Comparison of ENCODE assay signal across 18 cellular contexts in the genomic region with DNA sequence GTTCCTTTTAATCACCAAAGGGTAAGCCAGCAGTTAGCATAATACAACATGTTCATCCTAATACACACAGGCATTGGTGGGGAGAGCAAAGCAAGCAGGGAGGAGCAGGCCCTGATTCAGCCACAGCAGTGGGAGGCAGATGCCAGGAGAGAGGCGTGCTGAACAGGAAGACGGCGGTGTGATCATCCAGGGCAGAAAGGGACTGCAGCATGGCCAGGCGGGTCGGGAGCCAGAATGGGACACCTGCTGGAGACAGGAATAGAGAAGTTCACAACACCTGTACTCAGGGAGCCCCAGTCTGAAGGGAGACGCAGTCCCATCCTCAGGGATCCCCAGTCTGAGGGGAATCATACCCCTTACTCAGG.
A peak's percentile ranks its signal among the peaks of the same experiment; 100 is the strongest.
DNase-seq lines count a peak whose midpoint lies in the region; TF ChIP-seq lines count a peak whose summit lies in the region.
"Had no signal": no experiment of that assay in that cellular context is flagged by ENCODE, and none has a peak within 500 bp of the region (broad histone marks: within the 10 kb centered on the region; RNA-seq: fewer than 3 reads in every experiment).

No MANE protein-coding gene starts in this region.

- no peak overlapping the region for H3K56ac ChIP-seq in H9 (ENCODE audit: insufficient read length, low read depth, low read length)

- H3K23me2 ChIP-seq in H9 (ENCODE audit: insufficient read length, low read depth, low read length, poor library complexity, severe bottlenecking): no peaks in the 10 kb centered on the region

- H3K4me2 ChIP-seq in H9 (ENCODE audit: insufficient read depth, insufficient read length, low read length) (no peak overlapping the region), neuronal stem cell (ENCODE audit: insufficient read depth, low read length, poor library complexity, severe bottlenecking) (no peak overlapping the region)
- H3K4me2 ChIP-seq: SK-N-SH had no signal

- no peaks in the 10 kb centered on the region for H4K20me1 ChIP-seq in H9 (ENCODE audit: control insufficient read depth, insufficient read depth, insufficient read length)

- no peaks in the 10 kb centered on the region for H3K27me3 ChIP-seq in H9 (ENCODE audit: insufficient read depth, low read length)
- no peaks in the 10 kb centered on the region for H3K27me3 ChIP-seq in esophagus (ENCODE audit: control insufficient read depth in 1 of 2, insufficient read depth in 2 of 2, low read length in 2 of 2)
- H3K27me3 ChIP-seq in neuronal stem cell (ENCODE audit: control insufficient read depth in 3 of 3, insufficient read depth in 3 of 3, low read depth in 1 of 3, low read length in 3 of 3): no peaks in the 10 kb centered on the region
- H3K27me3 ChIP-seq in uterus: no peaks in the 10 kb centered on the region

- H3K4me3 ChIP-seq in esophagus (ENCODE audit: low read depth in 1 of 2, low read length in 2 of 2): no peak overlapping the region
- no peak overlapping the region for H3K4me3 ChIP-seq in neuronal stem cell (ENCODE audit: low read length in 2 of 2)
- H3K4me3 ChIP-seq in uterus: no peak overlapping the region
- H3K4me3 ChIP-seq: GM23248 had no signal

- H2BK15ac ChIP-seq in H9 (ENCODE audit: low read depth, low read length): no peak overlapping the region
- no peak overlapping the region for H2BK15ac ChIP-seq in neuronal stem cell (ENCODE audit: low read length)

- H3K18ac ChIP-seq in H9 (ENCODE audit: insufficient read length, low read depth, low read length) (no peak overlapping the region), neuronal stem cell (ENCODE audit: low read length) (peak overlapping the region; percentile 11)

- H2AK5ac ChIP-seq in H9 (ENCODE audit: insufficient read length, low read length): no peak overlapping the region
- no peak overlapping the region for H2AK5ac ChIP-seq in neuronal stem cell (ENCODE audit: low read depth, low read length)

- H3K4me3 Mint-ChIP-seq in H9: no peak overlapping the region
- no peak overlapping the region for H3K4me3 Mint-ChIP-seq in T-helper 2 cell treated with Interferon-gamma antibody and Interleukin-4, amounts not matched to agents 5 μg/mL and 100 μg/mL, for 36 hours
- H3K4me3 Mint-ChIP-seq: CD8-positive, alpha-beta memory T cell had no signal

- peak overlapping the region in 2 of 3 experiments; percentile 3 to 29; a peak in 2 of 7 replicates for H3K27ac Mint-ChIP-seq in H9
- no peak overlapping the region for H3K27ac Mint-ChIP-seq in T-helper 2 cell treated with Interferon-gamma antibody and Interleukin-4, amounts not matched to agents 5 μg/mL and 100 μg/mL, for 36 hours
- H3K27ac Mint-ChIP-seq: CD8-positive, alpha-beta memory T cell had no signal

- H2AFZ ChIP-seq in H9 (ENCODE audit: low read length) (no peak overlapping the region), neuronal stem cell (ENCODE audit: low read length) (no peak overlapping the region)
- H2AFZ ChIP-seq: GM23248 had no signal

- no peak overlapping the region for H2BK120ac ChIP-seq in H9 (ENCODE audit: low read depth, low read length, poor library complexity, severe bottlenecking)
- no peak overlapping the region for H2BK120ac ChIP-seq in neuronal stem cell (ENCODE audit: low read depth, low read length)

- WGBS in H9 (ENCODE audit: extremely low coverage, insufficient read length, low lambda C conversion rate): no CpG with 5 or more reads among the region's 6 CpGs
- WGBS in esophagus, 2 donors: 54 to 68% methylated on average over 6 of the region's 6 CpGs
- WGBS in neuronal stem cell (ENCODE audit: extremely low coverage in 2 of 2, insufficient read length in 2 of 2, insufficient replicate concordance in 1 of 2), 2 donors: no CpG with 5 or more reads among the region's 6 CpGs

- no peak overlapping the region for H4K5ac ChIP-seq in H9 (ENCODE audit: insufficient read length, low read depth, low read length)

- H3K4ac ChIP-seq in H9 (ENCODE audit: low read depth, low read length) (no peak overlapping the region), neuronal stem cell (ENCODE audit: low read length) (no peak overlapping the region)

- no peak overlapping the region for H4K91ac ChIP-seq in H9 (ENCODE audit: insufficient read length, low read depth, low read length)
- no peak overlapping the region for H4K91ac ChIP-seq in neuronal stem cell (ENCODE audit: low read depth, low read length, poor library complexity)

- no peaks in the 10 kb centered on the region; the same call in 1 of the 2 replicates for H3K79me2 ChIP-seq in H9 (ENCODE audit: insufficient read depth, low read length)

- peaks cover 0 to 2% of the 10 kb centered on the region in 2 experiments; a peak in 1 of 5 replicates for H3K9me3 Mint-ChIP-seq in H9
- H3K9me3 Mint-ChIP-seq in T-helper 2 cell treated with Interferon-gamma antibody and Interleukin-4, amounts not matched to agents 5 μg/mL and 100 μg/mL, for 36 hours: no peaks in the 10 kb centered on the region

- no peak for TF ChIP-seq CTCF in H9 (conservative IDR thresholded peaks at IDR 0.05)
- no peak for TF ChIP-seq CTCF in uterus (IDR thresholded peaks at IDR 0.05)

- H3K9ac ChIP-seq in H9 (ENCODE audit: extremely low read depth, insufficient read length, low read length): no peak overlapping the region
- H3K9ac ChIP-seq in neuronal stem cell (ENCODE audit: low read depth, low read length, poor library complexity): no peak overlapping the region
- H3K9ac ChIP-seq: GM23248, SK-N-SH had no signal

- H3K14ac ChIP-seq in H9 (ENCODE audit: insufficient read depth, low read length) (no peak overlapping the region), neuronal stem cell (ENCODE audit: low read length) (no peak overlapping the region)

- H3K4me1 ChIP-seq in H9 (ENCODE audit: insufficient read depth, low read length): peaks cover 9% of the 10 kb centered on the region; the same call in 1 of the 2 replicates
- peaks cover 2 to 14% of the 10 kb centered on the region in 2 donors for H3K4me1 ChIP-seq in esophagus (ENCODE audit: control insufficient read depth in 2 of 2, insufficient read depth in 2 of 2, low read length in 1 of 2)
- no peaks in the 10 kb centered on the region for H3K4me1 ChIP-seq in neuronal stem cell (ENCODE audit: control insufficient read depth in 2 of 2, insufficient read depth in 1 of 2, low read depth in 1 of 2, low read length in 2 of 2)
- no peaks in the 10 kb centered on the region for H3K4me1 ChIP-seq in uterus

- H2BK5ac ChIP-seq in H9 (ENCODE audit: insufficient read length, low read length) (no peak overlapping the region), neuronal stem cell (ENCODE audit: low read length) (no peak overlapping the region)

- H3K4me1 Mint-ChIP-seq in H9: peaks cover 24 to 46% of the 10 kb centered on the region in 2 experiments
- H3K4me1 Mint-ChIP-seq in T-helper 2 cell treated with Interferon-gamma antibody and Interleukin-4, amounts not matched to agents 5 μg/mL and 100 μg/mL, for 36 hours (ENCODE audit: low read depth): no peaks in the 10 kb centered on the region
- H3K4me1 Mint-ChIP-seq: CD8-positive, alpha-beta memory T cell had no signal

- DNase-seq in H9: peak; percentile 49
- DNase-seq in NCI-H69 (lab: John Stamatoyannopoulos, UW): peak; percentile 59
- no peak for DNase-seq in neuronal stem cell (ENCODE audit: low spot score)
- DNase-seq in uterus: no peak
- no peak for DNase-seq in T-helper 2 cell treated with Interferon-gamma antibody and Interleukin-4, amounts not matched to agents 5 μg/mL and 100 μg/mL, for 36 hours (ENCODE audit: low spot score)
- DNase-seq in D341Med (ENCODE audit: low spot score): no peak
- DNase-seq: C1 segment of cervical spinal cord; CD8-positive, alpha-beta memory T cell; DND-41; GM23248; IMR-90; NCI-H1417 treated with DMSO at 0.1 percent for 48 hours; NCI-H2029; NCI-H2171 treated with DMSO at 0.1 percent for 48 hours; NCI-H748 treated with DMSO at 0.1 percent for 48 hours; SHP77; SK-N-SH had no signal

- H3K36me3 Mint-ChIP-seq in H9 (ENCODE audit: insufficient read depth in 1 of 3, low read depth in 3 of 3): no peaks in the 10 kb centered on the region; a peak in 2 of 7 replicates
- no peaks in the 10 kb centered on the region for H3K36me3 Mint-ChIP-seq in T-helper 2 cell treated with Interferon-gamma antibody and Interleukin-4, amounts not matched to agents 5 μg/mL and 100 μg/mL, for 36 hours (ENCODE audit: low read depth)
- H3K36me3 Mint-ChIP-seq: CD8-positive, alpha-beta memory T cell had no signal

- H3K79me1 ChIP-seq in H9 (ENCODE audit: insufficient read depth, low read depth, low read length, poor library complexity, severe bottlenecking): no peaks in the 10 kb centered on the region
- H3K79me1 ChIP-seq in neuronal stem cell (ENCODE audit: low read depth, low read length): no peaks in the 10 kb centered on the region

- no peak overlapping the region for H4K8ac ChIP-seq in H9 (replicated peaks; ENCODE audit: insufficient read length, low read depth, low read length)
- H4K8ac ChIP-seq in neuronal stem cell (ENCODE audit: low read depth, low read length): no peak overlapping the region

- no peak overlapping the region for H3T11ph ChIP-seq in H9 (ENCODE audit: low read length)

- H3K36me3 ChIP-seq in esophagus (ENCODE audit: control insufficient read depth in 2 of 2, insufficient read depth in 2 of 2, low read length in 1 of 2) (no peaks in the 10 kb centered on the region), neuronal stem cell (replicated peaks in 1 of 2; ENCODE audit: control insufficient read depth in 2 of 2, insufficient read depth in 2 of 2, low read length in 2 of 2) (no peaks in the 10 kb centered on the region), uterus (no peaks in the 10 kb centered on the region)

- H3K9me3 ChIP-seq in H9 (ENCODE audit: control insufficient read depth, low read depth, low read length) (no peaks in the 10 kb centered on the region), esophagus (ENCODE audit: control insufficient read depth in 2 of 2, insufficient read depth in 1 of 2, low read depth in 1 of 2, low read length in 1 of 2) (peaks cover 0 to 3% of the 10 kb centered on the region in 2 donors), neuronal stem cell (replicated peaks in 1 of 2; ENCODE audit: control insufficient read depth in 2 of 2, insufficient read depth in 1 of 2, low read depth in 1 of 2, low read length in 2 of 2) (peaks cover 0 to 1% of the 10 kb centered on the region in 2 donors), uterus (no peaks in the 10 kb centered on the region)
- H3K9me3 ChIP-seq: SK-N-SH had no signal

- no peaks in the 10 kb centered on the region for H3K27me3 Mint-ChIP-seq in H9 (ENCODE audit: low read depth)
- H3K27me3 Mint-ChIP-seq in T-helper 2 cell treated with Interferon-gamma antibody and Interleukin-4, amounts not matched to agents 5 μg/mL and 100 μg/mL, for 36 hours (ENCODE audit: low read depth): peaks cover 7% of the 10 kb centered on the region

- H3K27ac ChIP-seq in H9 (ENCODE audit: insufficient read length, low read depth, low read length): no peak overlapping the region
- H3K27ac ChIP-seq in esophagus (ENCODE audit: low read depth in 2 of 2, low read length in 1 of 2): peak overlapping the region; percentile 45 to 60
- H3K27ac ChIP-seq in neuronal stem cell (replicated peaks; ENCODE audit: low read length): no peak overlapping the region
- no peak overlapping the region for H3K27ac ChIP-seq in uterus
- H3K27ac ChIP-seq: GM23248 had no signal

- no peak for TF ChIP-seq POLR2A in uterus (IDR thresholded peaks at IDR 0.05)

- no peak overlapping the region for H3K23ac ChIP-seq in H9 (ENCODE audit: insufficient read length, low read depth, low read length)
- no peak overlapping the region for H3K23ac ChIP-seq in neuronal stem cell (ENCODE audit: low read depth, low read length, poor library complexity)

- H2BK12ac ChIP-seq in H9 (ENCODE audit: insufficient read length, low read depth, low read length) (no peak overlapping the region), neuronal stem cell (ENCODE audit: low read length) (no peak overlapping the region)

- no peak overlapping the region for H2BK20ac ChIP-seq in H9 (ENCODE audit: low read depth, low read length, poor library complexity, severe bottlenecking)

- intact Hi-C loops in uterus (cut with DNase I; ENCODE audit: low total_unique reads): no loop called here

Comparison
In these comparisons a context has a peak if more than half of its experiments do, and no peak if none do; other contexts are left out.
1. DNase-seq: peak in H9 (single experiment) and NCI-H69 (single experiment); none in neuronal stem cell (single experiment), uterus (0 of 2), T-helper 2 cell treated with Interferon-gamma antibody and Interleukin-4, amounts not matched to agents 5 μg/mL and 100 μg/mL, for 36 hours (single experiment) and D341Med (single experiment).
2. H3K27ac ChIP-seq: peak in esophagus (2 of 2); none in H9 (single experiment), neuronal stem cell (single experiment) and uterus (0 of 2).